16 cellular contexts compared by ENCODE assay signal in the genomic region with DNA sequence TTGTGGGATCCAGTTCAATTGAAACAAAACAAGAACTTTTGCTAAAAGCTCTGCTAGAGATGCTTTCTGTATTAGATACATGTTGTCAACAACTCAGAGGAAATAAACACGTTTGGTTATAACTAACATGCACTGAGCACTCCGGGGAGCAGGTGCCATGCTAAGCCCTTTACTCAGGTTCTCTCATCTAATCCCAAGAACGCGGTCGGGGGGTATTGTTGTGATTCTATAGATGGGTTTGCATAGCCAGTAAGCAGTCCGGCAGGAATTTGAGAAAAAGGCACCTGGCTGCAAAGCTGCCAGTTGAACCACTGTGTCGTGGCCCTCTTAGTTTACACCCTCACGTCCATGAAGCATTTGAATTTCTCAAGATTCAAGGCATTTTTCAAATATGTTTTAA. TPM values are rescaled to one million over a fixed set of nuclear protein-coding genes. Genes with fewer than 3 reads are reported as not detected.
DNase-seq lines count a peak whose midpoint lies in the region; ATAC-seq and TF ChIP-seq lines count a peak whose summit lies in the region.
"Had no signal": no experiment of that assay in that cellular context is flagged by ENCODE, and none has a peak within 500 bp of the region (broad histone marks: within the 10 kb centered on the region; RNA-seq: fewer than 3 reads in every experiment).

No MANE protein-coding gene starts in this region.

- peak; percentile 65 for ATAC-seq in WTC11
- no peak for ATAC-seq in GM21786 (IDR thresholded peaks at IDR 0.05; ENCODE audit: unreplicated experiment)
- no peak for ATAC-seq in GM21423 (IDR thresholded peaks at IDR 0.05; ENCODE audit: unreplicated experiment)
- ATAC-seq: A549; CD8-positive, alpha-beta T cell had no signal

- H3K9me3 Mint-ChIP-seq in WTC11: no peaks in the 10 kb centered on the region
- H3K9me3 Mint-ChIP-seq: CD8-positive, alpha-beta T cell had no signal

- no peak for TF ChIP-seq CTCF in WTC11 (IDR thresholded peaks at IDR 0.05)

- H3K36me3 ChIP-seq in H7 (replicated peaks; ENCODE audit: control insufficient read depth, insufficient read depth, low read length): no peaks in the 10 kb centered on the region
- no peaks in the 10 kb centered on the region for H3K36me3 ChIP-seq in HUES48 (ENCODE audit: control insufficient read depth, insufficient read depth, low read length)
- H3K36me3 ChIP-seq: BE2C had no signal

- DNase-seq in H7 (peak; percentile 78), WTC11 (ENCODE audit: low spot score) (no peak), islet precursor cell (peak; percentile 22), T1000 (lab: John Stamatoyannopoulos, UW) (no peak), NOMO-1 treated with DMSO at 0.1 percent for 48 hours (lab: John Stamatoyannopoulos, UW; ENCODE audit: unreplicated experiment) (no peak)
- DNase-seq: BE2C; Caco-2; CD8-positive, alpha-beta T cell; DND-41; GDM1 had no signal

- no peak overlapping the region; the same call in 1 of the 2 replicates for H3K27ac Mint-ChIP-seq in WTC11
- H3K27ac Mint-ChIP-seq: CD8-positive, alpha-beta T cell had no signal

- H3K27me3 ChIP-seq in H7 (ENCODE audit: control insufficient read depth, insufficient read depth, low read length): no peaks in the 10 kb centered on the region
- H3K27me3 ChIP-seq in HUES48 (ENCODE audit: control insufficient read depth, insufficient read depth, low read length): no peaks in the 10 kb centered on the region; the same call in 1 of the 2 replicates

- no peaks in the 10 kb centered on the region for H3K9me3 ChIP-seq in HUES48 (ENCODE audit: control insufficient read depth, insufficient read depth, low read length)
- H3K9me3 ChIP-seq: A549, BE2C, Caco-2 had no signal

- H3K36me3 Mint-ChIP-seq in WTC11: no peaks in the 10 kb centered on the region
- H3K36me3 Mint-ChIP-seq: CD8-positive, alpha-beta T cell had no signal

- H3K4me3 Mint-ChIP-seq in WTC11: peak overlapping the region; percentile 14; the same call in 1 of the 2 replicates
- H3K4me3 Mint-ChIP-seq: CD8-positive, alpha-beta T cell had no signal

- H3K27ac ChIP-seq in HUES48 (ENCODE audit: low read depth, low read length): peak overlapping the region; percentile 64
- H3K27ac ChIP-seq: A549, C4-2B had no signal

- POLR2A ChIA-PET in WTC11 (lab: Charles Lee): no interaction called here

- H3K27me3 Mint-ChIP-seq in WTC11 (ENCODE audit: low read depth): peaks cover 17% of the 10 kb centered on the region

- CTCF ChIA-PET in WTC11 (lab: Charles Lee): no interaction called here

- H3K9ac ChIP-seq in HUES48 (ENCODE audit: low read depth, low read length): no peak overlapping the region

- H3K4me3 ChIP-seq in H7 (ENCODE audit: insufficient read depth, low read depth, low read length): no peak overlapping the region
- no peak overlapping the region for H3K4me3 ChIP-seq in HUES48 (ENCODE audit: low read depth, low read length)
- H3K4me3 ChIP-seq: A549 had no signal

- peaks cover 58% of the 10 kb centered on the region for H3K4me1 Mint-ChIP-seq in WTC11

- peaks cover 47% of the 10 kb centered on the region for H3K4me1 ChIP-seq in HUES48 (ENCODE audit: control insufficient read depth, insufficient read depth, low read length)
- H3K4me1 ChIP-seq: A549, BE2C, Caco-2 had no signal

TF ChIP-seq in WTC11, 78 proteins besides CTCF, POLR2A, EP300 and RAD21:
- TF ChIP-seq ZBTB21 (CRISPR knock-in tag; IDR thresholded peaks at IDR 0.05; ENCODE audit: borderline replicate concordance): no peak
- TF ChIP-seq ZNF423 (CRISPR knock-in tag; IDR thresholded peaks at IDR 0.05): peak; percentile 94
- TF ChIP-seq, protein P1, sequence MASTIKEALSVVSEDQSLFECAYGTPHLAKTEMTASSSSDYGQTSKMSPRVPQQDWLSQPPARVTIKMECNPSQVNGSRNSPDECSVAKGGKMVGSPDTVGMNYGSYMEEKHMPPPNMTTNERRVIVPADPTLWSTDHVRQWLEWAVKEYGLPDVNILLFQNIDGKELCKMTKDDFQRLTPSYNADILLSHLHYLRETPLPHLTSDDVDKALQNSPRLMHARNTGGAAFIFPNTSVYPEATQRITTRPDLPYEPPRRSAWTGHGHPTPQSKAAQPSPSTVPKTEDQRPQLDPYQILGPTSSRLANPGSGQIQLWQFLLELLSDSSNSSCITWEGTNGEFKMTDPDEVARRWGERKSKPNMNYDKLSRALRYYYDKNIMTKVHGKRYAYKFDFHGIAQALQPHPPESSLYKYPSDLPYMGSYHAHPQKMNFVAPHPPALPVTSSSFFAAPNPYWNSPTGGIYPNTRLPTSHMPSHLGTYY (CRISPR knock-in tag; IDR thresholded peaks at IDR 0.05): no peak
- no peak for TF ChIP-seq AR (CRISPR knock-in tag; IDR thresholded peaks at IDR 0.05)

RNA-seq across cellular contexts. Expression of gene SPACA7, which starts 24.3 kb away (rescaled TPM):
- not detected in 2 replicates for total RNA-seq in H7 (2014; rRNA removed; shearing (Covaris generic))
- not detected in 3 replicates for total RNA-seq in WTC11 (2021)
- total RNA-seq: Caco-2; CD8-positive, alpha-beta T cell; HT1080 had no signal

Comparison
In these comparisons a context has a peak if more than half of its experiments do, and no peak if none do; other contexts are left out.
1. DNase-seq: peak in H7 (single experiment) and islet precursor cell (single experiment); none in WTC11 (single experiment), T1000 (single experiment) and NOMO-1 treated with DMSO at 0.1 percent for 48 hours (single experiment).